In the genomic region with DNA sequence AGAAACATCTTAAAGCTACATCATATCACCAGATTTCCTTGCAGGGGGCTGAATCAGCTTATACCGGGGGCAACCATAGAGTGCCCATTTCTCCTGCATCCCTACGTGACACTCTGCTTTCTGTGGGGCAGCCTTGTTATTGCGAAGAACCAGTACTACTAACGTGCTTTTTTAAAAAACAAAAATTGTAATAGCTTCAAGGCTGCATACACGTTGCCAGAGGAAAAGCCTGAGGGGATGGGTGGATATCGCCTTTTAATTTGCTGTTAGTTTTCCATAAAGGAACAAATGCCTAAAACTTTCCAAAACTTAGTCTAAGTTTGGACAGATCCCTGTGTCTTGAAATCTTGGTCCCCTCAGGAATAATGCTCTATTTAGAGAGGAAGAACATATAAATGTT, we compare ENCODE assay signal across 16 cellular contexts.
"Had no signal": no experiment of that assay in that cellular context is flagged by ENCODE, and none has a peak within 500 bp of the region (broad histone marks: within the 10 kb centered on the region; RNA-seq: fewer than 3 reads in every experiment).

No MANE protein-coding gene starts in this region.

- H3K36me3 Mint-ChIP-seq: naive thymus-derived CD4-positive, alpha-beta T cell had no signal

- H3K9me3 ChIP-seq: esophagus muscularis mucosa, gastrocnemius medialis, neutrophil, suprapubic skin, thyroid gland, upper lobe of right lung had no signal

- H3K4me3 ChIP-seq: esophagus muscularis mucosa, gastrocnemius medialis, smooth muscle cell, suprapubic skin, thyroid gland, upper lobe of right lung had no signal

- ATAC-seq: left colon; naive thymus-derived CD4-positive, alpha-beta T cell; stimulated activated naive CD8-positive, alpha-beta T cell treated with anti-CD3 and anti-CD28 coated beads, Interleukin-15, Interleukin-2, amounts not matched to agents 100 U/mL and 50 U/mL, for 24 hours; upper lobe of right lung had no signal

- H3K9me3 Mint-ChIP-seq: naive thymus-derived CD4-positive, alpha-beta T cell had no signal

- DNase-seq: effector memory CD4-positive, alpha-beta T cell; gastrocnemius medialis; glutamatergic neuron; left colon; mammary epithelial cell; naive thymus-derived CD4-positive, alpha-beta T cell; nephron progenitor cell; stimulated activated CD4-positive, alpha-beta T cell treated with anti-CD3 and anti-CD28 coated beads, Interleukin-2, amount 100 ng/mL, for 48 hours; stimulated activated naive CD8-positive, alpha-beta T cell treated with anti-CD3 and anti-CD28 coated beads, Interleukin-15, Interleukin-2, amounts not matched to agents 100 U/mL and 50 U/mL, for 24 hours; thyroid gland; upper lobe of right lung had no signal

- H3K27ac ChIP-seq: epithelial cell of prostate, esophagus muscularis mucosa, gastrocnemius medialis, neutrophil, suprapubic skin, upper lobe of right lung had no signal

- H3K27ac Mint-ChIP-seq: naive thymus-derived CD4-positive, alpha-beta T cell had no signal

- H3K27me3 ChIP-seq: esophagus muscularis mucosa, gastrocnemius medialis, suprapubic skin, thyroid gland, upper lobe of right lung had no signal

- H3K4me1 ChIP-seq: gastrocnemius medialis, upper lobe of right lung had no signal

- H3K4me3 Mint-ChIP-seq: naive thymus-derived CD4-positive, alpha-beta T cell; nephron progenitor cell had no signal

- H3K4me2 ChIP-seq: smooth muscle cell had no signal

- H3K36me3 ChIP-seq: esophagus muscularis mucosa, gastrocnemius medialis, neutrophil, suprapubic skin, thyroid gland, upper lobe of right lung had no signal

- H3K4me1 Mint-ChIP-seq: naive thymus-derived CD4-positive, alpha-beta T cell had no signal
